ENCODE assay signal across 1 cellular context in genomic region chr18:35438480-35439234, GRCh38.
TF ChIP-seq lines count a peak whose summit lies in the region.

No MANE protein-coding gene starts in this region.

TF ChIP-seq in HEK293, 187 proteins besides CTCF, POLR2A, EP300 and RAD21 (continued from another document):
- no peak for TF ChIP-seq ZNF280C (tag by site-specific recombination; IDR thresholded peaks at IDR 0.05)
TF ChIP-seq in HEK293: peak in this region for 1.
